17 cellular contexts compared by ENCODE assay signal in genomic region chr7:91603707-91604106, GRCh38.
DNase-seq lines count a peak whose midpoint lies in the region; ATAC-seq and TF ChIP-seq lines count a peak whose summit lies in the region.
"Had no signal": no experiment of that assay in that cellular context is flagged by ENCODE, and none has a peak within 500 bp of the region (broad histone marks: within the 10 kb centered on the region; RNA-seq: fewer than 3 reads in every experiment).

No MANE protein-coding gene starts in this region.

- ATAC-seq in HG02970 (IDR thresholded peaks at IDR 0.05; ENCODE audit: low FRiP score, unreplicated experiment), result no peak
- ATAC-seq: HepG2, SK-N-SH treated with all-trans-retinoic acid at 6 μM for 48 hours had no signal

- peak; percentile 28 for DNase-seq in DMS53 (lab: John Stamatoyannopoulos, UW)
- no peak for DNase-seq in DMS53 treated with DMSO at 0.1 percent for 48 hours (lab: John Stamatoyannopoulos, UW; ENCODE audit: unreplicated experiment)
- DNase-seq in DMS 273 treated with DMSO at 0.1 percent for 48 hours (lab: John Stamatoyannopoulos, UW), result peak; percentile 38
- DNase-seq in NCI-H2081 (lab: John Stamatoyannopoulos, UW), result peak; percentile 5 to 72
- DNase-seq in cerebellar nuclear complex (lab: John Stamatoyannopoulos, UW), result peak; percentile 78 to 95
- no peak for DNase-seq in D341Med (ENCODE audit: low spot score)
- DNase-seq in GM10266 (ENCODE audit: extremely low spot score), result no peak
- DNase-seq: KBM-7, NCI-H2029 treated with DMSO at 0.1 percent for 48 hours, NCI-H2227 treated with DMSO at 0.1 percent for 48 hours, NCI-H526 treated with DMSO at 0.1 percent for 48 hours, PC-9, SIG-M5, T-helper 1 cell had no signal

- TF ChIP-seq CTCF in GM10266 (IDR thresholded peaks at IDR 0.05; ENCODE audit: control insufficient read depth, insufficient read depth, low read depth, missing control alignments), result no peak

Comparison
In these comparisons a context has a peak if more than half of its experiments do, and no peak if none do; other contexts are left out.
1. DNase-seq: peak in DMS53 (single experiment), DMS 273 treated with DMSO at 0.1 percent for 48 hours (single experiment), NCI-H2081 (2 of 2) and cerebellar nuclear complex (2 of 2); none in DMS53 treated with DMSO at 0.1 percent for 48 hours (single experiment), D341Med (single experiment) and GM10266 (single experiment).